In genomic region chr11:76782526-76783293, GRCh38 we compare ENCODE assay signal across 7 cellular contexts. TPM values are rescaled to one million over a fixed set of nuclear protein-coding genes. Genes with fewer than 3 reads are reported as not detected.
DNase-seq lines count a peak whose midpoint lies in the region; ATAC-seq and TF ChIP-seq lines count a peak whose summit lies in the region.

No MANE protein-coding gene starts in this region.

- no peaks in the 10 kb centered on the region for H3K36me3 ChIP-seq in brain microvascular endothelial cell (replicated peaks)

- CTCF ChIA-PET in GM10248 (lab: Yijun Ruan, JAX) = interaction anchor here (1.1 kb wide), 1 partner anchor 137 kb away, joined by 3 read pairs; no protein-coding TSS in a partner anchor

- peak overlapping the region; percentile 93 for H3K4me3 ChIP-seq in brain microvascular endothelial cell (ENCODE audit: low read depth, low read length)

- POLR2A ChIA-PET in GM10248 (lab: Yijun Ruan, JAX) = no interaction called here

- no peak for ATAC-seq in HG03354 (IDR thresholded peaks at IDR 0.05; ENCODE audit: poor library complexity, severe bottlenecking, unreplicated experiment)

- peak overlapping the region; percentile 89 for H3K27ac ChIP-seq in brain microvascular endothelial cell

- in situ Hi-C loops in brain microvascular endothelial cell (cut with HindIII; ENCODE audit: low pct_ligation_motif_present, low sequenced_read_pairs) = no loop called here

- H3K27me3 ChIP-seq in brain microvascular endothelial cell (replicated peaks) = no peaks in the 10 kb centered on the region

- DNase-seq in GM10248 (ENCODE audit: extremely low spot score) (peak; percentile 62), LoVo (ENCODE audit: low spot score) (peak; percentile 88), RPMI8226 (peak; percentile 98), brain microvascular endothelial cell (peak; percentile 97), iPS DF 19.7 (ENCODE audit: low read depth, low spot score) (peak; percentile 88), renal cortical epithelial cell (ENCODE audit: low read depth) (peak; percentile 67)

- TF ChIP-seq CTCF in GM10248 (IDR thresholded peaks at IDR 0.05; ENCODE audit: control extremely low read depth, extremely low read depth, low read depth, missing control alignments) (no peak), brain microvascular endothelial cell (IDR thresholded peaks at IDR 0.05; ENCODE audit: low read depth, low read length, missing control alignments) (no peak)

RNA-seq across cellular contexts. Expression of gene TSKU, which starts 0.4 kb away (rescaled TPM):
- 13.5 and 29.5 TPM in 2 replicates for total RNA-seq in renal cortical epithelial cell
